ENCODE assay signal across 8 cellular contexts in genomic region chr1:154501423-154502065, GRCh38. TPM values are rescaled to one million over a fixed set of nuclear protein-coding genes. Genes with fewer than 3 reads are reported as not detected.
DNase-seq lines count a peak whose midpoint lies in the region; ATAC-seq and TF ChIP-seq lines count a peak whose summit lies in the region.

No MANE protein-coding gene starts in this region.

- peak overlapping the region; percentile 62 to 87 for H3K4me3 Mint-ChIP-seq in CD14-positive monocyte
- peak overlapping the region; percentile 38 for H3K4me3 Mint-ChIP-seq in glutamatergic neuron (ENCODE audit: unreplicated experiment)
- peak overlapping the region; percentile 54 for H3K4me3 Mint-ChIP-seq in neural crest cell

- no peak for TF ChIP-seq RAD21 in Ishikawa (IDR thresholded peaks at IDR 0.05; ENCODE audit: low read depth)

- ATAC-seq in GM21381 (IDR thresholded peaks at IDR 0.05; ENCODE audit: unreplicated experiment): no peak
- ATAC-seq in HG03095 (IDR thresholded peaks at IDR 0.05; ENCODE audit: unreplicated experiment): no peak

- H3K4me1 Mint-ChIP-seq in CD14-positive monocyte: peaks cover 18% of the 10 kb centered on the region
- H3K4me1 Mint-ChIP-seq in glutamatergic neuron (ENCODE audit: low read depth, unreplicated experiment): peaks cover 4% of the 10 kb centered on the region
- H3K4me1 Mint-ChIP-seq in neural crest cell: peaks cover 12% of the 10 kb centered on the region

- H3K27ac Mint-ChIP-seq in CD14-positive monocyte: no peak overlapping the region
- no peak overlapping the region for H3K27ac Mint-ChIP-seq in glutamatergic neuron (ENCODE audit: unreplicated experiment)
- no peak overlapping the region for H3K27ac Mint-ChIP-seq in neural crest cell (ENCODE audit: unreplicated experiment)

- TF ChIP-seq CTCF in CD14-positive monocyte (IDR thresholded peaks at IDR 0.05) (no peak), glutamatergic neuron (IDR thresholded peaks at IDR 0.05; ENCODE audit: partially characterized antibody, unreplicated experiment) (no peak), neural crest cell (conservative IDR thresholded peaks at IDR 0.05) (no peak)

- no peak for DNase-seq in CD14-positive monocyte (ENCODE audit: low spot score)
- DNase-seq in glutamatergic neuron: no peak
- no peak for DNase-seq in neural crest cell (ENCODE audit: low read depth, low spot score)
- DNase-seq in NCI-H1930 (lab: John Stamatoyannopoulos, UW): no peak
- no peak for DNase-seq in NCI-H345 (lab: John Stamatoyannopoulos, UW)

- intact Hi-C loops in CD14-positive monocyte (cut with micrococcal nuclease): no loop called here

- H3K9me3 Mint-ChIP-seq in CD14-positive monocyte: peaks cover 3 to 28% (median 18%) of the 10 kb centered on the region in 7 donors
- peaks cover 1% of the 10 kb centered on the region for H3K9me3 Mint-ChIP-seq in glutamatergic neuron (ENCODE audit: unreplicated experiment)
- H3K9me3 Mint-ChIP-seq in neural crest cell: no peaks in the 10 kb centered on the region

- H3K36me3 Mint-ChIP-seq in CD14-positive monocyte (peaks cover 7 to 12% of the 10 kb centered on the region in 2 donors), glutamatergic neuron (ENCODE audit: unreplicated experiment) (peaks cover 5% of the 10 kb centered on the region), neural crest cell (ENCODE audit: low read depth) (peaks cover 4% of the 10 kb centered on the region)

- peaks cover 51 to 80% (median 52%) of the 10 kb centered on the region in 3 donors for H3K27me3 Mint-ChIP-seq in CD14-positive monocyte (ENCODE audit: low read depth in 3 of 3)
- peaks cover 13% of the 10 kb centered on the region for H3K27me3 Mint-ChIP-seq in glutamatergic neuron (ENCODE audit: unreplicated experiment)
- H3K27me3 Mint-ChIP-seq in neural crest cell (ENCODE audit: low read depth): peaks cover 72% of the 10 kb centered on the region

- TF ChIP-seq EP300 in Ishikawa (IDR thresholded peaks at IDR 0.05; ENCODE audit: borderline replicate concordance): no peak

TF ChIP-seq in Ishikawa, 13 proteins besides CTCF, POLR2A, EP300 and RAD21:
- TF ChIP-seq REST (IDR thresholded peaks at IDR 0.05; ENCODE audit: low read depth) (no peak), MAX (IDR thresholded peaks at IDR 0.05) (no peak), USF1 (IDR thresholded peaks at IDR 0.05) (no peak), YY1 (IDR thresholded peaks at IDR 0.05; ENCODE audit: low read depth) (no peak), EGR1 (IDR thresholded peaks at IDR 0.05) (0 out of 2 replicates have a peak, but pooled peaks have one; percentile 42), TAF1 (IDR thresholded peaks at IDR 0.05; ENCODE audit: low read depth) (no peak), NFIC (IDR thresholded peaks at IDR 0.05) (no peak), CEBPB (IDR thresholded peaks at IDR 0.05) (peak; percentile 95), FOXM1 (IDR thresholded peaks at IDR 0.05; ENCODE audit: borderline replicate concordance, low read depth) (no peak), ZBTB7A (IDR thresholded peaks at IDR 0.05; ENCODE audit: low read depth) (peak; percentile 28; the same call in 1 of the 2 replicates), TCF12 (IDR thresholded peaks at IDR 0.05; ENCODE audit: low read depth) (no peak), CREB1 (IDR thresholded peaks at IDR 0.05; ENCODE audit: low read depth) (no peak), TEAD4 (IDR thresholded peaks at IDR 0.05) (no peak)

RNA-seq across cellular contexts. Expression of gene TDRD10, which starts 0.5 kb away (rescaled TPM):
- not detected for polyA plus RNA-seq in CD14-positive monocyte
- total RNA-seq in glutamatergic neuron (ENCODE audit: unreplicated experiment) (not detected), neural crest cell (not detected in 2 replicates)

RNA-seq across cellular contexts. Expression of gene SHE, which starts 0.7 kb away (rescaled TPM):
- polyA plus RNA-seq in CD14-positive monocyte: not detected
- 0.07 TPM for total RNA-seq in glutamatergic neuron (ENCODE audit: unreplicated experiment)
- total RNA-seq in neural crest cell: 0.11 and 0.19 TPM in 2 replicates

RNA-seq across cellular contexts. Expression of gene UBE2Q1, which starts 56.9 kb away (rescaled TPM):
- polyA plus RNA-seq in CD14-positive monocyte: 1 to 10 TPM; 6.4 to 8.4 TPM
- 80.5 TPM for total RNA-seq in glutamatergic neuron (ENCODE audit: unreplicated experiment)
- total RNA-seq in neural crest cell: 89.9 and 94.3 TPM in 2 replicates
